In the genomic region with DNA sequence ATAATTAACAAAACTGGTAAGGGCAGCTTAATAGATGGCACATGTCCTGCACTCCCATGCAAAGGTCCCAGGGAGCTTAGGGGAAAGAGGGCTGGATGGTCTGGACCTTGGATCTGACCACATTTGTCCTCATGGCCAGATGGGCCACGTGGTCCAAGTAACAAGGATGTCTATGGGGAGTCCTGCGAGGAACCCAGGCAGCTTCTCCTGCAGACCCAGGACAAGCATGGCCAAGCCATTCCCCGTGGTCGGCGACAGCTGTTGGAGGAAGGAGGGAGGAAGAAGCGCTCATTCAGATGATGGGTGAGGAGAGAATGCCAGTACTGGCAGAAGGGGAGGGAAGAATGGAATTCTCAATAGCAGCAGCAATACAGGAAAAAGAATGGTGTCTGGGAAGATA, we compare ENCODE assay signal across 18 cellular contexts.
DNase-seq lines count a peak whose midpoint lies in the region; ATAC-seq, FAIRE-seq and TF ChIP-seq lines count a peak whose summit lies in the region.
"Had no signal": no experiment of that assay in that cellular context is flagged by ENCODE, and none has a peak within 500 bp of the region (broad histone marks: within the 10 kb centered on the region; RNA-seq: fewer than 3 reads in every experiment).

No MANE protein-coding gene starts in this region.

- H2BK15ac ChIP-seq in H1 (ENCODE audit: low read length), result no peak overlapping the region
- H2BK15ac ChIP-seq in neuronal stem cell (ENCODE audit: low read length), result no peak overlapping the region

- no peaks in the 10 kb centered on the region for H3K79me1 ChIP-seq in H1 (ENCODE audit: low read depth, low read length)
- no peaks in the 10 kb centered on the region for H3K79me1 ChIP-seq in neuronal stem cell (ENCODE audit: low read depth, low read length)

- H3K27ac ChIP-seq in H1 (ENCODE audit: low read depth, low read length) (no peak overlapping the region), neuronal stem cell (replicated peaks; ENCODE audit: low read length) (no peak overlapping the region), Karpas-422 (ENCODE audit: low read length) (no peak overlapping the region)
- H3K27ac ChIP-seq: 22Rv1 had no signal

- H4K91ac ChIP-seq in H1 (replicated peaks; ENCODE audit: insufficient read length, low read length) (peak overlapping the region; percentile 78), neuronal stem cell (ENCODE audit: low read depth, low read length, poor library complexity) (no peak overlapping the region)

- no peak for TF ChIP-seq EP300 in H1 (IDR thresholded peaks at IDR 0.05; ENCODE audit: borderline replicate concordance in 1 of 2, low read depth in 2 of 2, low read length in 2 of 2)

- H3K4me1 ChIP-seq in H1 (replicated peaks in 1 of 4; ENCODE audit: control insufficient read depth in 3 of 4, insufficient read depth in 4 of 4, low read length in 3 of 4), result peaks cover 0 to 16% (median 7%) of the 10 kb centered on the region in 4 experiments; a peak in 6 of 7 replicates
- peaks cover 0 to 15% of the 10 kb centered on the region in 2 donors for H3K4me1 ChIP-seq in neuronal stem cell (ENCODE audit: control insufficient read depth in 2 of 2, insufficient read depth in 1 of 2, low read depth in 1 of 2, low read length in 2 of 2)
- peaks cover 30% of the 10 kb centered on the region for H3K4me1 ChIP-seq in Karpas-422 (ENCODE audit: low read length)

- 94% methylated on average over 6 of the region's 6 CpGs; no CpG with 5 or more reads in 1 of the 2 experiments for WGBS in H1 (ENCODE audit: extremely low coverage in 1 of 2, insufficient coverage in 1 of 2, insufficient read length in 1 of 2, insufficient replicate concordance in 2 of 2, low coverage in 1 of 2, low lambda C conversion rate in 2 of 2, missing lambda C conversion rate in 1 of 2), 2 experiments
- WGBS in neuronal stem cell (ENCODE audit: extremely low coverage in 2 of 2, insufficient read length in 2 of 2, insufficient replicate concordance in 1 of 2), 2 donors, result no CpG with 5 or more reads among the region's 6 CpGs

- no peak overlapping the region for H2BK120ac ChIP-seq in H1 (replicated peaks; ENCODE audit: low read depth, low read length)
- H2BK120ac ChIP-seq in neuronal stem cell (ENCODE audit: low read depth, low read length), result no peak overlapping the region

- no peaks in the 10 kb centered on the region for H3K27me3 ChIP-seq in H1 (replicated peaks in 1 of 4; ENCODE audit: control insufficient read depth in 3 of 4, extremely low read depth in 1 of 4, insufficient read depth in 3 of 4, low read length in 3 of 4)
- peaks cover 0 to 51% (median 0%) of the 10 kb centered on the region in 3 experiments for H3K27me3 ChIP-seq in neuronal stem cell (ENCODE audit: control insufficient read depth in 3 of 3, insufficient read depth in 3 of 3, low read depth in 1 of 3, low read length in 3 of 3)
- H3K27me3 ChIP-seq in Karpas-422 (ENCODE audit: low read length), result no peaks in the 10 kb centered on the region

- H2AK5ac ChIP-seq in H1 (ENCODE audit: low read depth, low read length) (no peak overlapping the region), neuronal stem cell (ENCODE audit: low read depth, low read length) (no peak overlapping the region)

- no peaks in the 10 kb centered on the region for H3K79me2 ChIP-seq in H1 (ENCODE audit: control insufficient read depth in 1 of 2, insufficient read depth in 2 of 2, low read length in 2 of 2)
- no peaks in the 10 kb centered on the region for H3K79me2 ChIP-seq in Karpas-422 (ENCODE audit: low read length)

- H3K23me2 ChIP-seq in H1 (ENCODE audit: low read depth, low read length), result no peaks in the 10 kb centered on the region

- H2AFZ ChIP-seq in H1 (ENCODE audit: low read length) (no peak overlapping the region), neuronal stem cell (ENCODE audit: low read length) (no peak overlapping the region), Karpas-422 (ENCODE audit: low read length) (no peak overlapping the region)
- H2AFZ ChIP-seq: GM23338 had no signal

- TF ChIP-seq RAD21 in H1 (IDR thresholded peaks at IDR 0.05 in 1 of 2, conservative IDR thresholded peaks at IDR 0.05 in 1 of 2; ENCODE audit: low read depth in 2 of 2, low read length in 2 of 2), result no peak

- H2BK5ac ChIP-seq in H1 (ENCODE audit: low read depth, low read length), result no peak overlapping the region
- no peak overlapping the region for H2BK5ac ChIP-seq in neuronal stem cell (ENCODE audit: low read length)

- peak; percentile 5 for DNase-seq in NCI-H446 treated with DMSO at 0.1 percent for 48 hours (lab: John Stamatoyannopoulos, UW)
- no peak for DNase-seq in NCI-H446 (lab: John Stamatoyannopoulos, UW)
- DNase-seq in H1 (ENCODE audit: low read depth in 1 of 2, low spot score in 2 of 2), result no peak
- DNase-seq in neuronal stem cell (ENCODE audit: low spot score), result no peak
- DNase-seq in activated CD4-positive, alpha-beta T cell treated with anti-CD3 and anti-CD28 coated beads, Interleukin-2, amount 50 U/mL, for 48 hours, result no peak
- DNase-seq in Karpas-422, result no peak
- DNase-seq: CD8-positive, alpha-beta T cell; COR-L47; DMS153; DMS79 treated with DMSO at 0.1 percent for 48 hours; EL; H9 had no signal

- H3K9me2 ChIP-seq in Karpas-422 (replicated peaks; ENCODE audit: insufficient read depth, low read length), result no peaks in the 10 kb centered on the region

- H3K9ac ChIP-seq in H1 (replicated peaks in 1 of 4; ENCODE audit: extremely low read depth in 1 of 4, low read depth in 3 of 4, low read length in 3 of 4) (no peak overlapping the region), neuronal stem cell (ENCODE audit: low read depth, low read length, poor library complexity) (no peak overlapping the region), Karpas-422 (ENCODE audit: low read length) (no peak overlapping the region)

- no peak overlapping the region for H3K18ac ChIP-seq in H1 (ENCODE audit: extremely low read depth, low read length)
- H3K18ac ChIP-seq in neuronal stem cell (ENCODE audit: low read length), result no peak overlapping the region

- peak overlapping the region; percentile 50; the same call in 1 of the 2 replicates for H2BK12ac ChIP-seq in H1 (ENCODE audit: low read depth, low read length)
- H2BK12ac ChIP-seq in neuronal stem cell (ENCODE audit: low read length), result no peak overlapping the region

- POLR2A ChIA-PET in H1 (lab: Charles Lee; ENCODE audit: partially characterized antibody), result no interaction called here

- H2BK20ac ChIP-seq in H1 (ENCODE audit: low read length), result no peak overlapping the region; the same call in 1 of the 2 replicates

- H3K4me3 ChIP-seq in H1 (ENCODE audit: extremely low read depth in 1 of 4, insufficient read depth in 2 of 4, low read depth in 3 of 4, low read length in 4 of 4) (no peak overlapping the region), neuronal stem cell (ENCODE audit: low read length in 2 of 2) (no peak overlapping the region), Karpas-422 (ENCODE audit: low read length) (no peak overlapping the region)
- H3K4me3 ChIP-seq: GM23338 had no signal

- no peak overlapping the region for H3K56ac ChIP-seq in H1 (replicated peaks; ENCODE audit: insufficient read length, low read depth, low read length)

- no peaks in the 10 kb centered on the region for H3K9me3 ChIP-seq in H1 (ENCODE audit: insufficient read depth in 2 of 2, low read depth in 1 of 2, low read length in 1 of 2)
- no peaks in the 10 kb centered on the region for H3K9me3 ChIP-seq in neuronal stem cell (replicated peaks in 1 of 2; ENCODE audit: control insufficient read depth in 2 of 2, insufficient read depth in 1 of 2, low read depth in 1 of 2, low read length in 2 of 2)
- H3K9me3 ChIP-seq in Karpas-422 (ENCODE audit: low read length), result no peaks in the 10 kb centered on the region

- H4K20me1 ChIP-seq in H1 (replicated peaks in 1 of 2; ENCODE audit: control insufficient read depth in 1 of 2, insufficient read depth in 2 of 2, low read length in 2 of 2) (no peaks in the 10 kb centered on the region), Karpas-422 (ENCODE audit: insufficient read depth, low read depth, low read length) (no peaks in the 10 kb centered on the region)

- CTCF ChIA-PET in H1 (lab: Charles Lee; ENCODE audit: partially characterized antibody), result interaction anchor here (1.2 to 2.7 kb wide), 5 partner anchors 8 to 261 kb away, joined by 3 to 10 read pairs (median 4); no protein-coding TSS in a partner anchor

- H4K8ac ChIP-seq in H1 (ENCODE audit: extremely low read depth, insufficient read depth, low read length), result no peak overlapping the region
- no peak overlapping the region for H4K8ac ChIP-seq in neuronal stem cell (ENCODE audit: low read depth, low read length)

- no peak for TF ChIP-seq POLR2A in H1 (IDR thresholded peaks at IDR 0.05; ENCODE audit: control extremely low read depth in 1 of 2, low read depth in 2 of 2, low read length in 2 of 2)

- H3K14ac ChIP-seq in H1 (ENCODE audit: insufficient read length) (no peak overlapping the region), neuronal stem cell (ENCODE audit: low read length) (peak overlapping the region; percentile 11)

- H3K4ac ChIP-seq in H1 (replicated peaks; ENCODE audit: insufficient read length, low read depth, low read length), result no peak overlapping the region
- H3K4ac ChIP-seq in neuronal stem cell (ENCODE audit: low read length), result no peak overlapping the region

- no peak for FAIRE-seq in H1 (lab: Jason Lieb, UNC)
- FAIRE-seq: D721Med, G401.6, GM12891 had no signal

- TF ChIP-seq CTCF in H1 (IDR thresholded peaks at IDR 0.05; ENCODE audit: control extremely low read depth in 1 of 3, insufficient read depth in 1 of 3, low read depth in 1 of 3, low read length in 3 of 3), result no peak

- no peak overlapping the region for H3K23ac ChIP-seq in H1 (ENCODE audit: insufficient read length)
- H3K23ac ChIP-seq in neuronal stem cell (ENCODE audit: low read depth, low read length, poor library complexity), result no peak overlapping the region

- H4K5ac ChIP-seq in H1 (ENCODE audit: insufficient read length, low read depth, low read length), result no peak overlapping the region

- no peak overlapping the region for H3K4me2 ChIP-seq in H1 (ENCODE audit: insufficient read depth in 1 of 2, low read depth in 2 of 2, low read length in 2 of 2)
- no peak overlapping the region for H3K4me2 ChIP-seq in neuronal stem cell (ENCODE audit: insufficient read depth, low read length, poor library complexity, severe bottlenecking)
- no peak overlapping the region for H3K4me2 ChIP-seq in Karpas-422 (ENCODE audit: low read depth, low read length, poor library complexity, severe bottlenecking)
- H3K4me2 ChIP-seq: GM23338 had no signal

- no peak for ATAC-seq in HG02840 (IDR thresholded peaks at IDR 0.05; ENCODE audit: low FRiP score, unreplicated experiment)
- ATAC-seq: CD8-positive, alpha-beta T cell; GM23338 had no signal

- no peaks in the 10 kb centered on the region for H3K36me3 ChIP-seq in H1 (ENCODE audit: control insufficient read depth in 2 of 4, insufficient read depth in 4 of 4, low read length in 3 of 4)
- H3K36me3 ChIP-seq in neuronal stem cell (replicated peaks in 1 of 2; ENCODE audit: control insufficient read depth in 2 of 2, insufficient read depth in 2 of 2, low read length in 2 of 2), result no peaks in the 10 kb centered on the region
- H3K36me3 ChIP-seq in Karpas-422 (ENCODE audit: insufficient read depth, low read length), result no peaks in the 10 kb centered on the region

TF ChIP-seq in H1, 55 proteins besides CTCF, POLR2A, EP300 and RAD21 (continues in another document):
- TF ChIP-seq, protein P1, sequence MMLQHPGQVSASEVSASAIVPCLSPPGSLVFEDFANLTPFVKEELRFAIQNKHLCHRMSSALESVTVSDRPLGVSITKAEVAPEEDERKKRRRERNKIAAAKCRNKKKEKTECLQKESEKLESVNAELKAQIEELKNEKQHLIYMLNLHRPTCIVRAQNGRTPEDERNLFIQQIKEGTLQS (IDR thresholded peaks at IDR 0.05; ENCODE audit: insufficient read depth, low read depth, low read length), result no peak
